Comparison of ENCODE assay signal across 12 cellular contexts in genomic region chr1:67570473-67571143, GRCh38.
DNase-seq lines count a peak whose midpoint lies in the region; ATAC-seq and TF ChIP-seq lines count a peak whose summit lies in the region.
"Had no signal": no experiment of that assay in that cellular context is flagged by ENCODE, and none has a peak within 500 bp of the region (broad histone marks: within the 10 kb centered on the region; RNA-seq: fewer than 3 reads in every experiment).

No MANE protein-coding gene starts in this region.

- TF ChIP-seq CTCF in HFFc6 (IDR thresholded peaks at IDR 0.05): no peak
- no peak for TF ChIP-seq CTCF in adrenal gland (IDR thresholded peaks at IDR 0.05)
- no peak for TF ChIP-seq CTCF in hepatocyte (IDR thresholded peaks at IDR 0.05; ENCODE audit: poor library complexity)
- TF ChIP-seq CTCF in smooth muscle cell (IDR thresholded peaks at IDR 0.05; ENCODE audit: borderline replicate concordance, insufficient read depth, poor library complexity, severe bottlenecking): no peak

- H3K27ac ChIP-seq in adrenal gland (peak overlapping the region in 1 of 5 donors; percentile 52), hepatocyte (peak overlapping the region; percentile 89), smooth muscle cell (ENCODE audit: low read depth) (peak overlapping the region; percentile 88)

- DNase-seq in HFFc6 (peak; percentile 92), adrenal gland (peak in 4 of 7 donors; percentile 12 to 34 (median 28)), hepatocyte (ENCODE audit: low spot score) (peak; percentile 75), smooth muscle cell (lab: John Stamatoyannopoulos, UW; ENCODE audit: unreplicated experiment) (no peak), DMS153 (lab: John Stamatoyannopoulos, UW) (no peak), T-helper 2 cell (no peak)
- no peak for DNase-seq in activated CD8-positive, alpha-beta memory T cell treated with anti-CD3 and anti-CD28 coated beads, Interleukin-2, amount 50 U/mL, for 48 hours
- DNase-seq: NCI-H446, T-helper 9 cell had no signal

- H2AFZ ChIP-seq in hepatocyte: no peak overlapping the region
- no peak overlapping the region for H2AFZ ChIP-seq in smooth muscle cell (ENCODE audit: low read depth)

- H3K4me3 ChIP-seq in adrenal gland (no peak overlapping the region), hepatocyte (no peak overlapping the region), smooth muscle cell (no peak overlapping the region)

- no peak for ATAC-seq in GM18873 (IDR thresholded peaks at IDR 0.05; ENCODE audit: low FRiP score, unreplicated experiment)
- ATAC-seq: natural killer cell treated with Interleukin-12 subunit alpha and Interleukin-12 subunit beta and Interleukin-15 and Interleukin-18, amount 100 ng/mL, for 72 hours had no signal

- H3K9me3 Mint-ChIP-seq in HFFc6: no peaks in the 10 kb centered on the region
- H3K9me3 Mint-ChIP-seq: activated T-helper 2 cell treated with anti-CD3 and anti-CD28 coated beads, Interferon-gamma antibody, Interleukin-2, Interleukin-4, amounts not matched to agents 10 μg/mL and 5 μg/mL and 100 μg/mL, durations not matched to agents 14 hours and 24 hours and 36 hours; natural killer cell treated with Interleukin-12 subunit alpha and Interleukin-12 subunit beta and Interleukin-15 and Interleukin-18, amount 100 ng/mL, for 72 hours had no signal

- no peaks in the 10 kb centered on the region for H4K20me1 ChIP-seq in hepatocyte (ENCODE audit: insufficient read depth, poor library complexity, severe bottlenecking)
- no peaks in the 10 kb centered on the region for H4K20me1 ChIP-seq in smooth muscle cell (ENCODE audit: low read depth)

- H3K27ac Mint-ChIP-seq in HFFc6: peak overlapping the region; percentile 90
- H3K27ac Mint-ChIP-seq: activated T-helper 2 cell treated with anti-CD3 and anti-CD28 coated beads, Interferon-gamma antibody, Interleukin-2, Interleukin-4, amounts not matched to agents 10 μg/mL and 5 μg/mL and 100 μg/mL, durations not matched to agents 14 hours and 24 hours and 36 hours; natural killer cell treated with Interleukin-12 subunit alpha and Interleukin-12 subunit beta and Interleukin-15 and Interleukin-18, amount 100 ng/mL, for 72 hours had no signal

- peaks cover 72% of the 10 kb centered on the region for H3K4me1 Mint-ChIP-seq in HFFc6 (ENCODE audit: low read depth)

- H3K27me3 ChIP-seq in adrenal gland (no peaks in the 10 kb centered on the region), hepatocyte (no peaks in the 10 kb centered on the region), smooth muscle cell (ENCODE audit: low read depth) (no peaks in the 10 kb centered on the region)

- H3K4me1 ChIP-seq in adrenal gland (replicated peaks in 1 of 2) (no peaks in the 10 kb centered on the region), hepatocyte (ENCODE audit: insufficient read depth) (peaks cover 33% of the 10 kb centered on the region), smooth muscle cell (ENCODE audit: low read depth) (no peaks in the 10 kb centered on the region)

- TF ChIP-seq POLR2A in adrenal gland (IDR thresholded peaks at IDR 0.05): no peak

- no peaks in the 10 kb centered on the region for H3K9me2 ChIP-seq in hepatocyte (replicated peaks; ENCODE audit: insufficient read depth)

- no peaks in the 10 kb centered on the region; the same call in 1 of the 2 replicates for H3K27me3 Mint-ChIP-seq in HFFc6 (ENCODE audit: insufficient read depth)
- H3K27me3 Mint-ChIP-seq: natural killer cell treated with Interleukin-12 subunit alpha and Interleukin-12 subunit beta and Interleukin-15 and Interleukin-18, amount 100 ng/mL, for 72 hours had no signal

- peaks cover 11% of the 10 kb centered on the region for H3F3A ChIP-seq in smooth muscle cell (ENCODE audit: low read depth)

- peak overlapping the region; percentile 45 for H3K4me3 Mint-ChIP-seq in HFFc6
- H3K4me3 Mint-ChIP-seq: natural killer cell treated with Interleukin-12 subunit alpha and Interleukin-12 subunit beta and Interleukin-15 and Interleukin-18, amount 100 ng/mL, for 72 hours had no signal

- H3K4me2 ChIP-seq in hepatocyte (no peak overlapping the region), smooth muscle cell (peak overlapping the region; percentile 31)

- no peaks in the 10 kb centered on the region for H3K79me2 ChIP-seq in hepatocyte
- no peaks in the 10 kb centered on the region for H3K79me2 ChIP-seq in smooth muscle cell (ENCODE audit: low read depth)

- H3K9ac ChIP-seq in smooth muscle cell (ENCODE audit: low read depth): peak overlapping the region; percentile 56

- H3K36me3 ChIP-seq in adrenal gland (replicated peaks in 1 of 2) (no peaks in the 10 kb centered on the region), hepatocyte (replicated peaks; ENCODE audit: insufficient read depth, low read depth) (no peaks in the 10 kb centered on the region), smooth muscle cell (ENCODE audit: low read depth) (no peaks in the 10 kb centered on the region)

- intact Hi-C loops in adrenal gland (cut with DNase I): no loop called here

- H3K9me3 ChIP-seq in adrenal gland (replicated peaks in 1 of 3) (no peaks in the 10 kb centered on the region), hepatocyte (ENCODE audit: low read depth) (no peaks in the 10 kb centered on the region), smooth muscle cell (replicated peaks; ENCODE audit: low read depth) (no peaks in the 10 kb centered on the region)

- WGBS in adrenal gland, 4 donors: 51 to 57% (median 54%) methylated on average over 6 to 8 of the region's 8 CpGs
- WGBS in hepatocyte (ENCODE audit: low lambda C conversion rate, missing lambda C conversion rate): 58% methylated on average over 8 of the region's 8 CpGs
- WGBS in smooth muscle cell (ENCODE audit: low lambda C conversion rate): 45% methylated on average over 8 of the region's 8 CpGs

- peaks cover 9% of the 10 kb centered on the region for H3K36me3 Mint-ChIP-seq in HFFc6 (ENCODE audit: low read depth)
- H3K36me3 Mint-ChIP-seq: natural killer cell treated with Interleukin-12 subunit alpha and Interleukin-12 subunit beta and Interleukin-15 and Interleukin-18, amount 100 ng/mL, for 72 hours had no signal

Comparison
In these comparisons a context has a peak if more than half of its experiments do, and no peak if none do; other contexts are left out.
1. DNase-seq: peak in HFFc6 (single experiment), adrenal gland (4 of 7) and hepatocyte (single experiment); none in smooth muscle cell (single experiment), DMS153 (single experiment), activated CD8-positive, alpha-beta memory T cell treated with anti-CD3 and anti-CD28 coated beads, Interleukin-2, amount 50 U/mL, for 48 hours (single experiment) and T-helper 2 cell (0 of 5).